Comparison of ENCODE assay signal across 2 cellular contexts in the genomic region with DNA sequence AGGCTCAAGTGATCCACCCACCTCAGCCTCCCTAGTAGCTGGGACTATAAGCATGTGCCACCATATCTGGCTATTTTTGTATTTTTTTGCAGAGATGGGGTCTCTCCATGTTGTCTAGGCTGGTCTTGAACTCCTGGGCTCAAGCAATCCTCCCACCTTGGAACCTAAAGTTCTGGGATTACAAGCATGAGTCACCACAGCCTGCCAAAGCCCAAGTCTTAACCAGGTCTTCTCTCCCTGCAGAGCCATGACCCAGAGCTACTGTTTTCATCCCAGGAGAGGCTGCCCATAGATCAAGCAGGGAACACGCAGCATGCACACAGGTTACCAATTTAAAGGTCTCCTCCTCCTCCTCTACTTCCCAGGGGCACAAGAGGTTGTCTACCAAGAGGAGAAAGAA.
TF ChIP-seq lines count a peak whose summit lies in the region.

No MANE protein-coding gene starts in this region.

TF ChIP-seq in A549, 52 proteins besides CTCF, POLR2A, EP300 and RAD21:
- TF ChIP-seq FOSL2 (IDR thresholded peaks at IDR 0.05) (no peak), FOSL2 (CRISPR knock-in tag; IDR thresholded peaks at IDR 0.05) (peak; percentile 8; the same call in 1 of the 2 replicates), EHF (CRISPR knock-in tag; IDR thresholded peaks at IDR 0.05) (no peak)

TF ChIP-seq in IMR-90, 13 proteins besides CTCF, POLR2A, EP300 and RAD21:
- TF ChIP-seq SMC3 (IDR thresholded peaks at IDR 0.05; ENCODE audit: low read depth, low read length) = no peak
- TF ChIP-seq, protein P1, sequence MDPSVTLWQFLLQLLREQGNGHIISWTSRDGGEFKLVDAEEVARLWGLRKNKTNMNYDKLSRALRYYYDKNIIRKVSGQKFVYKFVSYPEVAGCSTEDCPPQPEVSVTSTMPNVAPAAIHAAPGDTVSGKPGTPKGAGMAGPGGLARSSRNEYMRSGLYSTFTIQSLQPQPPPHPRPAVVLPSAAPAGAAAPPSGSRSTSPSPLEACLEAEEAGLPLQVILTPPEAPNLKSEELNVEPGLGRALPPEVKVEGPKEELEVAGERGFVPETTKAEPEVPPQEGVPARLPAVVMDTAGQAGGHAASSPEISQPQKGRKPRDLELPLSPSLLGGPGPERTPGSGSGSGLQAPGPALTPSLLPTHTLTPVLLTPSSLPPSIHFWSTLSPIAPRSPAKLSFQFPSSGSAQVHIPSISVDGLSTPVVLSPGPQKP (IDR thresholded peaks at IDR 0.05; ENCODE audit: borderline replicate concordance, low read depth, low read length) = no peak
- no peak for TF ChIP-seq RCOR1 (IDR thresholded peaks at IDR 0.05; ENCODE audit: insufficient replicate concordance, low read length)
- no peak for TF ChIP-seq NFE2L2 (IDR thresholded peaks at IDR 0.05; ENCODE audit: low read depth, low read length)
- TF ChIP-seq RFX5 (IDR thresholded peaks at IDR 0.05; ENCODE audit: low read depth, low read length) = no peak
- no peak for TF ChIP-seq FOS (IDR thresholded peaks at IDR 0.05; ENCODE audit: low read depth, low read length)
- no peak for TF ChIP-seq CHD1 (IDR thresholded peaks at IDR 0.05; ENCODE audit: low read depth, low read length)
- no peak for TF ChIP-seq MAZ (IDR thresholded peaks at IDR 0.05; ENCODE audit: borderline replicate concordance, low read depth, low read length)
- TF ChIP-seq MXI1 (IDR thresholded peaks at IDR 0.05; ENCODE audit: borderline replicate concordance, low read depth, low read length) = no peak
- TF ChIP-seq, protein P2, sequence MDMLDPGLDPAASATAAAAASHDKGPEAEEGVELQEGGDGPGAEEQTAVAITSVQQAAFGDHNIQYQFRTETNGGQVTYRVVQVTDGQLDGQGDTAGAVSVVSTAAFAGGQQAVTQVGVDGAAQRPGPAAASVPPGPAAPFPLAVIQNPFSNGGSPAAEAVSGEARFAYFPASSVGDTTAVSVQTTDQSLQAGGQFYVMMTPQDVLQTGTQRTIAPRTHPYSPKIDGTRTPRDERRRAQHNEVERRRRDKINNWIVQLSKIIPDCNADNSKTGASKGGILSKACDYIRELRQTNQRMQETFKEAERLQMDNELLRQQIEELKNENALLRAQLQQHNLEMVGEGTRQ (IDR thresholded peaks at IDR 0.05; ENCODE audit: low read depth, low read length) = no peak
- no peak for TF ChIP-seq BHLHE40 (IDR thresholded peaks at IDR 0.05; ENCODE audit: low read depth, low read length)
- no peak for TF ChIP-seq MAFK (IDR thresholded peaks at IDR 0.05; ENCODE audit: low read depth, low read length)
- no peak for TF ChIP-seq CEBPB (IDR thresholded peaks at IDR 0.05; ENCODE audit: low read depth, low read length)
